ENCODE assay signal across 27 cellular contexts in the genomic region with DNA sequence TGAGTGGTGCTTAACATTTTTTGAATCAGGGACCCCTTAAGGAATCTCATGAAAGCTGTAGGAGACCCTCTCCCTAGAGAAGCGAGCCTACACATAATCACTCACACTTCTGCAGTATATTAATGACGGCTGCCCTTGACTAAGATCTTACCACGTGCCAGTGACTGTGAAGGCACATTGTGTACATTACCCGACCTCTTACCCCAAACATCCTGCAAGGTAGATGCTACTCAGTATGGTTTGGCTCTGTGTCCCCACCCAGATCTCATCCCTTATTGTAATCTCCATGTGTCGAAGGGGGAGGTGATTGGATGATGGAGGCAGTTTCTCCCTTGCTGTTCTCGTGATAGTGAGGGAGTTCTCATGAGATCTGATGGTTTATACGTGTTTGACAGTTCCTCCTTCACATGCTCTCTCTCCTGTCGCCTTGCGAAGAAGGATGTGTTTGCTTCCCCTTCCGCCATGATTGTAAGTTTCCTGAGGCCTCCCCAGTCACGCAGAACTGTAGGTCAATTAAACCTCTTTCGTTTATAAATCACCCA. TPM values are rescaled to one million over a fixed set of nuclear protein-coding genes. Genes with fewer than 3 reads are reported as not detected.
"Had no signal": no experiment of that assay in that cellular context is flagged by ENCODE, and none has a peak within 500 bp of the region (broad histone marks: within the 10 kb centered on the region; RNA-seq: fewer than 3 reads in every experiment).

No MANE protein-coding gene starts in this region.

- FAIRE-seq: endothelial cell of umbilical vein had no signal

- H3K36me3 ChIP-seq: esophagus muscularis mucosa, gastroesophageal sphincter, sigmoid colon, stomach, thyroid gland, vagina had no signal

- H3K4me1 ChIP-seq: esophagus muscularis mucosa, foreskin keratinocyte, parathyroid adenoma, sigmoid colon, thyroid gland had no signal

- H3K27me3 ChIP-seq: thyroid gland, vagina had no signal

- ATAC-seq: foreskin keratinocyte; gastroesophageal sphincter; left colon; left ventricle myocardium superior; natural killer cell; stimulated activated effector memory CD8-positive, alpha-beta T cell treated with anti-CD3 and anti-CD28 coated beads, Interleukin-12 subunit alpha, Interleukin-12 subunit beta, amount 100 ng/mL, for 72 hours had no signal

- H3K9me3 ChIP-seq: esophagus muscularis mucosa, sigmoid colon, stomach, thyroid gland, vagina had no signal

- H3K27ac ChIP-seq: coronary artery, esophagus muscularis mucosa, foreskin keratinocyte, gastroesophageal sphincter, parathyroid adenoma, sigmoid colon, stomach, thyroid gland, vagina had no signal

- H3K4me3 ChIP-seq: coronary artery, esophagus muscularis mucosa, gastroesophageal sphincter, lung, sigmoid colon, stomach, thyroid gland, vagina had no signal

- DNase-seq: dermis blood vessel endothelial cell; effector memory CD4-positive, alpha-beta T cell; foreskin keratinocyte; hypothalamus; immature natural killer cell; islet precursor cell; kidney glomerular epithelial cell; left colon; left ventricle myocardium superior; natural killer cell; sigmoid colon; stimulated activated CD4-positive, alpha-beta T cell treated with anti-CD3 and anti-CD28 coated beads, Interleukin-2, amount 100 ng/mL, for 24 hours; stimulated activated CD4-positive, alpha-beta T cell treated with anti-CD3 and anti-CD28 coated beads, Interleukin-4, amount 100 ng/mL, for 24 hours; stimulated activated naive CD4-positive, alpha-beta T cell treated with Interleukin-2 at 50 U/mL for 16 hours; stomach; thyroid gland; trophoblast cell had no signal

RNA-seq across cellular contexts. Expression of a gene that starts 54.2 kb away (rescaled TPM):
- total RNA-seq: endothelial cell of umbilical vein, epithelial cell of proximal tubule, mononuclear cell had no signal
